In the genomic region with DNA sequence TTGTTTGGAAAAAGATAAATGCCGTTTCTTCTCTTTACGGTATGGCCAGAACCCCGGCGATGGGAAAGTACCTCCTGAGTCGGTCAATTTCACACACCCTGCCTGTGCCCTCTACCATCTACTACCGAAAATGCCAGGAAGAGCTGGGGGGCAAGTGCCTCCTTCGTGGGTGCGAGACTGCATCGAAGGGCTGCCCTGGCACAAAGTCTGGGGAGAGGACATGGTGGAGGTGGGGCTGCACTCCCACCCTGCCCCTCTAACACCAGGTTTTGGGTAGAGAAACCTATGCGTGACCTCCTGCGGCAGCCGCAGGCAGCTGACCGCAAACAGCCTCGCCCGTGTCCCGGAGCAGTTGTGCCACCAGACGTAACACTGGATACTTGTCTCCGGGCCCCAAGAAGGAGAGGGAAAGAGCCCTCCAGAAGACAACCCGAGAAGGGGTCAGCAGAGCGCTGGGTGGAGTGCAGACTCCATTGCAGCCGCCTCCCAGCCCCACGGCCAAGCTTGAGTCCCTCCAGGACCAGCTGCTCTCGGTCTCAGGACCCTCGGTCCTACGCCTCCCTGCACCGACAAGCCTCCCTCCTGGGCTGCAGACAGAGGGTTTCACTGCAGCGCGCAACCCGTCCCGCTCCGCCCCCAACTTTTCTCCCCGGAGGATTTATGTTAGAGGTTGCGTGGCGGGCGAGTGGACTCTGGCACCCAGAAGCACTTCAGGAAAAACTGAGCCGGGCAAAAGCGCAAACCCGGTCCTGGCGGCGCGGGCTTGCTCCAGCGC, we compare ENCODE assay signal across 8 cellular contexts. TPM values are rescaled to one million over a fixed set of nuclear protein-coding genes. Genes with fewer than 3 reads are reported as not detected.
DNase-seq lines count a peak whose midpoint lies in the region; ATAC-seq lines count a peak whose summit lies in the region.

No MANE protein-coding gene starts in this region.

- H3K4me1 ChIP-seq in ectodermal cell (ENCODE audit: control insufficient read depth, insufficient read depth, low read length) = peaks cover 46% of the 10 kb centered on the region

- peak overlapping the region; percentile 39 for H3K4me3 ChIP-seq in ectodermal cell (ENCODE audit: insufficient read depth, low read depth, low read length)

- WGBS in ectodermal cell, 2 experiments = 1 to 2% methylated on average over 42 of the region's 42 CpGs

- H3K27me3 ChIP-seq in ectodermal cell (ENCODE audit: control insufficient read depth, insufficient read depth, low read length, poor library complexity, severe bottlenecking) = peaks cover 100% of the 10 kb centered on the region

- no peak for ATAC-seq in HG03280 (IDR thresholded peaks at IDR 0.05; ENCODE audit: unreplicated experiment)
- ATAC-seq in GM19455 (IDR thresholded peaks at IDR 0.05; ENCODE audit: unreplicated experiment) = no peak

- H3K9me3 ChIP-seq in ectodermal cell (ENCODE audit: control insufficient read depth, low read length) = no peaks in the 10 kb centered on the region

- H3K36me3 ChIP-seq in ectodermal cell (ENCODE audit: control insufficient read depth, insufficient read depth, low read length) = no peaks in the 10 kb centered on the region

- no peak overlapping the region for H3K27ac ChIP-seq in ectodermal cell (ENCODE audit: insufficient read depth, low read depth, low read length, poor library complexity, severe bottlenecking)

- peak; percentile 13 for DNase-seq in stimulated activated CD4-positive, alpha-beta T cell treated with anti-CD3 and anti-CD28 coated beads, Interleukin-15, amount 100 ng/mL, for 24 hours
- DNase-seq in stimulated activated CD4-positive, alpha-beta T cell treated with anti-CD3 and anti-CD28 coated beads, Interleukin-2, amount 100 ng/mL, for 24 hours = no peak
- DNase-seq in myocyte (ENCODE audit: low read depth) (peak; percentile 15), T-helper 9 cell (no peak), NCI-H1417 treated with DMSO at 0.1 percent for 48 hours (lab: John Stamatoyannopoulos, UW) (no peak)

RNA-seq across cellular contexts. Expression of gene PRDM6, which starts 0.8 kb away (rescaled TPM):
- 0.20 TPM for polyA plus RNA-seq in ectodermal cell (2013, experiment 1 of 4)
- polyA plus RNA-seq in ectodermal cell (2013, experiment 2 of 4) = 0.16 TPM
- 0.27 TPM for polyA plus RNA-seq in ectodermal cell (2013, experiment 3 of 4)
- polyA plus RNA-seq in ectodermal cell (2013, experiment 4 of 4) = 0.61 TPM
- total RNA-seq in myocyte = 0.16 TPM in 2 replicates
- polyA plus RNA-seq in myocyte (2012) = 0.43 TPM

RNA-seq across cellular contexts. Expression of gene PPIC, which starts 51.7 kb away (rescaled TPM):
- 0.39 TPM for polyA plus RNA-seq in ectodermal cell (2013, experiment 1 of 4)
- polyA plus RNA-seq in ectodermal cell (2013, experiment 2 of 4) = 0.27 TPM
- 0.85 TPM for polyA plus RNA-seq in ectodermal cell (2013, experiment 3 of 4)
- 1.1 TPM for polyA plus RNA-seq in ectodermal cell (2013, experiment 4 of 4)
- 44.3 and 57.6 TPM in 2 replicates for total RNA-seq in myocyte
- 99.8 TPM for polyA plus RNA-seq in myocyte (2012)

Comparison
In these comparisons a context has a peak if more than half of its experiments do, and no peak if none do; other contexts are left out.
1. DNase-seq: peak in stimulated activated CD4-positive, alpha-beta T cell treated with anti-CD3 and anti-CD28 coated beads, Interleukin-15, amount 100 ng/mL, for 24 hours (single experiment) and myocyte (single experiment); none in stimulated activated CD4-positive, alpha-beta T cell treated with anti-CD3 and anti-CD28 coated beads, Interleukin-2, amount 100 ng/mL, for 24 hours (0 of 2), T-helper 9 cell (single experiment) and NCI-H1417 treated with DMSO at 0.1 percent for 48 hours (single experiment).